ENCODE assay signal across 1 cellular context in genomic region chr5:140725799-140726471, GRCh38.
TF ChIP-seq lines count a peak whose summit lies in the region.

No MANE protein-coding gene starts in this region.

TF ChIP-seq in HepG2, 621 proteins besides CTCF, POLR2A, EP300 and RAD21 (continued from another document and continues in another):
- TF ChIP-seq ZBTB14 (CRISPR knock-in tag; IDR thresholded peaks at IDR 0.05) (no peak), ZNF709 (CRISPR knock-in tag; IDR thresholded peaks at IDR 0.05) (no peak), ZFP37 (CRISPR knock-in tag; IDR thresholded peaks at IDR 0.05; ENCODE audit: borderline replicate concordance) (peak; percentile 35; the same call in 1 of the 2 replicates), ZNF598 (CRISPR knock-in tag; IDR thresholded peaks at IDR 0.05; ENCODE audit: borderline replicate concordance) (no peak), ZFP90 (CRISPR knock-in tag; IDR thresholded peaks at IDR 0.05; ENCODE audit: borderline replicate concordance) (0 out of 2 replicates have a peak, but pooled peaks have one; percentile 47), BRF2 (CRISPR knock-in tag; IDR thresholded peaks at IDR 0.05) (no peak), GRHL1 (CRISPR knock-in tag; conservative IDR thresholded peaks at IDR 0.05) (no peak), ZNF235 (CRISPR knock-in tag; IDR thresholded peaks at IDR 0.05; ENCODE audit: borderline replicate concordance) (no peak), NFE2 (CRISPR knock-in tag; IDR thresholded peaks at IDR 0.05) (no peak), DNMT1 (CRISPR knock-in tag; IDR thresholded peaks at IDR 0.05) (no peak), ZBTB26 (CRISPR knock-in tag; IDR thresholded peaks at IDR 0.05; ENCODE audit: borderline replicate concordance) (peak; percentile 73; the same call in 1 of the 2 replicates), GPBP1L1 (CRISPR knock-in tag; IDR thresholded peaks at IDR 0.05) (no peak), THAP9 (CRISPR knock-in tag; IDR thresholded peaks at IDR 0.05; ENCODE audit: borderline replicate concordance) (no peak), ZNF281 (CRISPR knock-in tag; IDR thresholded peaks at IDR 0.05; ENCODE audit: borderline replicate concordance) (no peak), NFRKB (IDR thresholded peaks at IDR 0.05) (no peak), PHF8 (CRISPR knock-in tag; IDR thresholded peaks at IDR 0.05) (0 out of 2 replicates have a peak, but pooled peaks have one; percentile 25), ZNF296 (CRISPR knock-in tag; conservative IDR thresholded peaks at IDR 0.05) (no peak), SOX13 (IDR thresholded peaks at IDR 0.05) (no peak), SOX13 (CRISPR knock-in tag; conservative IDR thresholded peaks at IDR 0.05 in 1 of 2, IDR thresholded peaks at IDR 0.05 in 1 of 2) (peak in 1 of 2 experiments; percentile 55; a peak in 1 of 4 replicates), ASH2L (IDR thresholded peaks at IDR 0.05; ENCODE audit: insufficient read length, low read depth, low read length) (peak; percentile 47), KMT2B (CRISPR knock-in tag; IDR thresholded peaks at IDR 0.05) (no peak), ZFP41 (CRISPR knock-in tag; IDR thresholded peaks at IDR 0.05; ENCODE audit: borderline replicate concordance) (no peak), GPN1 (CRISPR knock-in tag; IDR thresholded peaks at IDR 0.05; ENCODE audit: borderline replicate concordance) (no peak), PATZ1 (CRISPR knock-in tag; IDR thresholded peaks at IDR 0.05) (peak; percentile 22; the same call in 1 of the 2 replicates), ZNF33B (CRISPR knock-in tag; IDR thresholded peaks at IDR 0.05) (0 out of 2 replicates have a peak, but pooled peaks have one; percentile 35), PPARG (CRISPR knock-in tag; conservative IDR thresholded peaks at IDR 0.05) (peak; percentile 21), RNF2 (conservative IDR thresholded peaks at IDR 0.05; ENCODE audit: low read depth) (no peak), ZNF329 (CRISPR knock-in tag; IDR thresholded peaks at IDR 0.05; ENCODE audit: low read depth) (no peak), ZBTB42 (CRISPR knock-in tag; IDR thresholded peaks at IDR 0.05) (no peak), NCOR1 (IDR thresholded peaks at IDR 0.05; ENCODE audit: borderline replicate concordance, low read length) (no peak), FOXK1 (CRISPR knock-in tag; IDR thresholded peaks at IDR 0.05; ENCODE audit: borderline replicate concordance, low read depth) (peak; percentile 51), CSRNP2 (CRISPR knock-in tag; conservative IDR thresholded peaks at IDR 0.05; ENCODE audit: low read depth) (no peak), MAFK (conservative IDR thresholded peaks at IDR 0.05 in 1 of 2, IDR thresholded peaks at IDR 0.05 in 1 of 2; ENCODE audit: low read length in 2 of 2) (peak; percentile 63 to 78), DRAP1 (CRISPR knock-in tag; IDR thresholded peaks at IDR 0.05) (no peak; the same call in 1 of the 2 replicates), HMG20B (CRISPR knock-in tag; conservative IDR thresholded peaks at IDR 0.05) (no peak), SMC3 (IDR thresholded peaks at IDR 0.05; ENCODE audit: low read length) (no peak), HNRNPH1 (optimal IDR thresholded peaks at IDR 0.05; ENCODE audit: low read depth, low read length) (no peak), ZSCAN9 (CRISPR knock-in tag; IDR thresholded peaks at IDR 0.05; ENCODE audit: borderline replicate concordance) (no peak; the same call in 1 of the 2 replicates), ETV5 (CRISPR knock-in tag; IDR thresholded peaks at IDR 0.05; ENCODE audit: borderline replicate concordance) (no peak; the same call in 1 of the 2 replicates), ATF2 (CRISPR knock-in tag; IDR thresholded peaks at IDR 0.05) (peak; percentile 77), RFXANK (CRISPR knock-in tag; IDR thresholded peaks at IDR 0.05) (peak; percentile 64; the same call in 1 of the 2 replicates), SRSF1 (optimal IDR thresholded peaks at IDR 0.05; ENCODE audit: low read depth, low read length) (no peak), ZBTB8A (CRISPR knock-in tag; IDR thresholded peaks at IDR 0.05; ENCODE audit: borderline replicate concordance, low read depth) (no peak), PRMT3 (CRISPR knock-in tag; IDR thresholded peaks at IDR 0.05; ENCODE audit: borderline replicate concordance, low read depth) (no peak), NR3C1 (CRISPR knock-in tag; IDR thresholded peaks at IDR 0.05) (no peak), DNMT3B (CRISPR knock-in tag; conservative IDR thresholded peaks at IDR 0.05) (peak; percentile 78; the same call in 1 of the 2 replicates), SAFB2 (CRISPR knock-in tag; IDR thresholded peaks at IDR 0.05; ENCODE audit: borderline replicate concordance, low read depth) (no peak)
